Comparison of ENCODE assay signal across 1 cellular context in the genomic region with DNA sequence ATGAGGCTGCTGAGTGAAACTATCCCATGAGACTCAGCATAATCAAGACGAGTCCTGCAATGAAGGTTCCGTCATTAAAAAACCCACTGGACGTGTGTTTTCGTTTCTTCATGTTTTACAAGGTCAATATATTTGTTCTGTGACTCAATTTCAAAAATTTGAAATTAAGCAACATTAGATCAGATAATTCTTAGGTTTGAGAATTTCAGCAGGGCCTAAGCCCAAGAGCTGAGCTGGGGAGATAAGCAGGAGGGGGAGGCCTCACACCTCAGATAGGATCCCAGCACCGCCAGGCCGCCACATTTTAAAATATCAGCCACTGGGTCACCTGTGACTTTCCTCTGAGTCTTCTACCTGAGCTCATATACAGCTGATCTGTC.
TF ChIP-seq lines count a peak whose summit lies in the region.

No MANE protein-coding gene starts in this region.

TF ChIP-seq in H1, 55 proteins besides CTCF, POLR2A, EP300 and RAD21:
- TF ChIP-seq GABPA (IDR thresholded peaks at IDR 0.05; ENCODE audit: borderline replicate concordance, insufficient read depth, low read length) (no peak), PHF8 (conservative IDR thresholded peaks at IDR 0.05; ENCODE audit: low read depth, low read length) (no peak), CHD2 (IDR thresholded peaks at IDR 0.05; ENCODE audit: low read length) (no peak), CTBP2 (IDR thresholded peaks at IDR 0.05; ENCODE audit: borderline replicate concordance, insufficient read depth, insufficient read length, low read length) (no peak), SP4 (IDR thresholded peaks at IDR 0.05; ENCODE audit: low read length) (no peak), CEBPB (IDR thresholded peaks at IDR 0.05; ENCODE audit: low read depth, low read length) (no peak), SP2 (IDR thresholded peaks at IDR 0.05; ENCODE audit: low read length) (no peak), MAX (IDR thresholded peaks at IDR 0.05) (no peak), TBP (IDR thresholded peaks at IDR 0.05; ENCODE audit: low read depth, low read length) (no peak), POLR2AphosphoS5 (IDR thresholded peaks at IDR 0.05; ENCODE audit: low read depth, low read length) (no peak), GTF2F1 (IDR thresholded peaks at IDR 0.05; ENCODE audit: borderline replicate concordance, low read depth, low read length) (no peak), CHD1 (IDR thresholded peaks at IDR 0.05; ENCODE audit: low read depth, low read length) (no peak), CBX5 (IDR thresholded peaks at IDR 0.05; ENCODE audit: low read depth, low read length) (no peak), TAF1 (IDR thresholded peaks at IDR 0.05; ENCODE audit: low read depth, low read length) (no peak), ASH2L (IDR thresholded peaks at IDR 0.05; ENCODE audit: low read length) (no peak), KDM5A (IDR thresholded peaks at IDR 0.05; ENCODE audit: low read length) (no peak), NANOG (IDR thresholded peaks at IDR 0.05; ENCODE audit: insufficient read depth, low read depth, low read length, poor library complexity, severe bottlenecking) (no peak)
